ENCODE assay signal across 28 cellular contexts in genomic region chr21:44518684-44519083, GRCh38. TPM values are rescaled to one million over a fixed set of nuclear protein-coding genes. Genes with fewer than 3 reads are reported as not detected.
"Had no signal": no experiment of that assay in that cellular context is flagged by ENCODE, and none has a peak within 500 bp of the region (broad histone marks: within the 10 kb centered on the region; RNA-seq: fewer than 3 reads in every experiment).

No MANE protein-coding gene starts in this region.

- FAIRE-seq: small intestine had no signal

- H3K27me3 ChIP-seq: hepatocyte, testis had no signal

- H3K4me1 ChIP-seq: testis, upper lobe of left lung had no signal

- H3K4me2 ChIP-seq: hepatocyte had no signal

- H3K4me3 ChIP-seq: hepatocyte, testis, upper lobe of left lung had no signal

- H3K9me3 ChIP-seq: testis, upper lobe of left lung had no signal

- ATAC-seq: activated T-cell treated with anti-CD3 and anti-CD28 coated beads, Interleukin-2, amount 50 U/mL, for 72 hours; sciatic nerve; T-helper 17 cell had no signal

- H3K79me2 ChIP-seq: hepatocyte had no signal

- DNase-seq: activated CD4-positive, alpha-beta memory T cell treated with anti-CD3 and anti-CD28 coated beads, Interleukin-2, amount 10 ng/mL, durations not matched to agents 7 days and 5 days; activated CD4-positive, alpha-beta T cell treated with anti-CD3 and anti-CD28 coated beads, Interleukin-2, amount 10 ng/mL, durations not matched to agents 24 days and 14 days; activated CD4-positive, CD25-positive, alpha-beta regulatory T cell; activated effector memory CD4-positive, alpha-beta T cell treated with Interleukin-2 at 50 U/mL for 16 hours; activated naive CD4-positive, alpha-beta T cell treated with anti-CD3 and anti-CD28 coated beads, Interleukin-2, amount 10 ng/mL, durations not matched to agents 7 days and 5 days; activated T-cell treated with anti-CD3 and anti-CD28 coated beads, Interleukin-2, amount 50 U/mL, for 72 hours; amygdala; dermis blood vessel endothelial cell; effector CD8-positive, alpha-beta T cell; erythroblast; foreskin fibroblast; immature natural killer cell; kidney glomerular epithelial cell; occipital lobe; small intestine; stimulated activated CD4-positive, alpha-beta T cell treated with anti-CD3 and anti-CD28 coated beads, Interleukin-15, amount 100 ng/mL, for 24 hours; stimulated activated CD4-positive, alpha-beta T cell treated with anti-CD3 and anti-CD28 coated beads, Interleukin-2, amount 100 ng/mL, for 48 hours; stimulated activated naive CD4-positive, alpha-beta T cell; SW 1271; T-helper 17 cell; testis; upper lobe of left lung had no signal

- H3K36me3 ChIP-seq: upper lobe of left lung had no signal

- H2AFZ ChIP-seq: hepatocyte had no signal

- H3K27ac ChIP-seq: hepatocyte, testis, upper lobe of left lung had no signal

RNA-seq across cellular contexts. Expression of gene KRTAP10-1, which starts 21.3 kb away (rescaled TPM):
- total RNA-seq: activated CD4-positive, alpha-beta memory T cell treated with anti-CD3 and anti-CD28 coated beads, Interleukin-2, amount 10 ng/mL, durations not matched to agents 7 days and 5 days; activated CD4-positive, alpha-beta T cell treated with anti-CD3 and anti-CD28 coated beads, Interleukin-2, amount 10 ng/mL, durations not matched to agents 24 days and 14 days; activated T-cell treated with anti-CD3 and anti-CD28 coated beads, Interleukin-2, amount 50 U/mL, for 72 hours; dermis blood vessel endothelial cell; fibroblast of lung; glomerular endothelial cell; hepatocyte; liver; occipital lobe; sciatic nerve; T-helper 17 cell; testis; upper lobe of left lung had no signal
- polyA plus RNA-seq: fibroblast of lung, hepatocyte, immature natural killer cell, liver, neural cell, small intestine had no signal

RNA-seq across cellular contexts. Expression of gene KRTAP10-2, which starts 32.6 kb away (rescaled TPM):
- total RNA-seq: activated CD4-positive, alpha-beta memory T cell treated with anti-CD3 and anti-CD28 coated beads, Interleukin-2, amount 10 ng/mL, durations not matched to agents 7 days and 5 days; activated CD4-positive, alpha-beta T cell treated with anti-CD3 and anti-CD28 coated beads, Interleukin-2, amount 10 ng/mL, durations not matched to agents 24 days and 14 days; activated T-cell treated with anti-CD3 and anti-CD28 coated beads, Interleukin-2, amount 50 U/mL, for 72 hours; dermis blood vessel endothelial cell; fibroblast of lung; glomerular endothelial cell; hepatocyte; liver; occipital lobe; sciatic nerve; T-helper 17 cell; testis; upper lobe of left lung had no signal
- polyA plus RNA-seq: fibroblast of lung, hepatocyte, immature natural killer cell, liver, neural cell, small intestine had no signal

RNA-seq across cellular contexts. Expression of gene KRTAP10-3, which starts 39.9 kb away (rescaled TPM):
- total RNA-seq: activated CD4-positive, alpha-beta memory T cell treated with anti-CD3 and anti-CD28 coated beads, Interleukin-2, amount 10 ng/mL, durations not matched to agents 7 days and 5 days; activated CD4-positive, alpha-beta T cell treated with anti-CD3 and anti-CD28 coated beads, Interleukin-2, amount 10 ng/mL, durations not matched to agents 24 days and 14 days; activated T-cell treated with anti-CD3 and anti-CD28 coated beads, Interleukin-2, amount 50 U/mL, for 72 hours; dermis blood vessel endothelial cell; fibroblast of lung; glomerular endothelial cell; hepatocyte; liver; occipital lobe; sciatic nerve; T-helper 17 cell; testis; upper lobe of left lung had no signal
- polyA plus RNA-seq: fibroblast of lung, hepatocyte, immature natural killer cell, liver, neural cell, small intestine had no signal

RNA-seq across cellular contexts. Expression of gene KRTAP10-4, which starts 54.8 kb away (rescaled TPM):
- total RNA-seq: activated CD4-positive, alpha-beta memory T cell treated with anti-CD3 and anti-CD28 coated beads, Interleukin-2, amount 10 ng/mL, durations not matched to agents 7 days and 5 days; activated CD4-positive, alpha-beta T cell treated with anti-CD3 and anti-CD28 coated beads, Interleukin-2, amount 10 ng/mL, durations not matched to agents 24 days and 14 days; activated T-cell treated with anti-CD3 and anti-CD28 coated beads, Interleukin-2, amount 50 U/mL, for 72 hours; dermis blood vessel endothelial cell; fibroblast of lung; glomerular endothelial cell; hepatocyte; liver; occipital lobe; sciatic nerve; T-helper 17 cell; upper lobe of left lung had no signal
- polyA plus RNA-seq: fibroblast of lung, hepatocyte, immature natural killer cell, liver, neural cell, small intestine had no signal
